Comparison of ENCODE assay signal across 8 cellular contexts in genomic region chr1:231040800-231041704, GRCh38. TPM values are rescaled to one million over a fixed set of nuclear protein-coding genes. Genes with fewer than 3 reads are reported as not detected.
A peak's percentile ranks its signal among the peaks of the same experiment; 100 is the strongest.
DNase-seq lines count a peak whose midpoint lies in the region; ATAC-seq, FAIRE-seq and TF ChIP-seq lines count a peak whose summit lies in the region.

No MANE protein-coding gene starts in this region.

- no peaks in the 10 kb centered on the region for H4K20me1 ChIP-seq in HepG2 (ENCODE audit: insufficient read depth, low read length)

- H3K4me2 ChIP-seq in HepG2 (ENCODE audit: low read depth, low read length), result peak overlapping the region; percentile 67

- FAIRE-seq in HepG2 (lab: Jason Lieb, UNC), result no peak

- no peak overlapping the region for H3K9ac ChIP-seq in HepG2 (ENCODE audit: insufficient read depth, low read depth, low read length)

- H2AFZ ChIP-seq in HepG2 (ENCODE audit: low read length), result no peak overlapping the region

- no peaks in the 10 kb centered on the region for H3K27me3 Mint-ChIP-seq in activated naive CD4-positive, alpha-beta T cell treated with anti-CD3 and anti-CD28 coated beads, Interleukin-2, amount 50 U/mL, for 24 hours

- POLR2A ChIA-PET in HepG2 (lab: Yijun Ruan, JAX), result no interaction called here

- no peak for DNase-seq in activated naive CD4-positive, alpha-beta T cell (lab: John Stamatoyannopoulos, UW)
- DNase-seq in breast epithelium (ENCODE audit: low spot score in 2 of 2) (peak in 1 of 2 donors; percentile 52), HepG2 (ENCODE audit: low spot score) (no peak), upper lobe of right lung (peak; percentile 69), cortex of kidney (lab: John Stamatoyannopoulos, UW) (no peak)

- intact Hi-C loops in breast epithelium (cut with DNase I; ENCODE audit: low total_unique reads), result no loop called here
- intact Hi-C loops in HepG2 (cut with micrococcal nuclease; ENCODE audit: unreplicated experiment), result no loop called here
- intact Hi-C loops in upper lobe of right lung (cut with DNase I), result no loop called here

- H3K27ac Mint-ChIP-seq in activated naive CD4-positive, alpha-beta T cell treated with anti-CD3 and anti-CD28 coated beads, Interleukin-2, amount 50 U/mL, for 24 hours, result peak overlapping the region; percentile 52

- H3K4me1 Mint-ChIP-seq in activated naive CD4-positive, alpha-beta T cell treated with anti-CD3 and anti-CD28 coated beads, Interleukin-2, amount 50 U/mL, for 24 hours, result peaks cover 40% of the 10 kb centered on the region

- CTCF ChIA-PET in HepG2 (lab: Yijun Ruan, JAX; ENCODE audit: low intra/inter-chr PET ratio, low total read pairs), result no interaction called here

- TF ChIP-seq CTCF in breast epithelium (IDR thresholded peaks at IDR 0.05) (no peak), HepG2 (CRISPR knock-in tag; IDR thresholded peaks at IDR 0.05) (no peak), upper lobe of right lung (IDR thresholded peaks at IDR 0.05) (no peak)

- H3K27ac ChIP-seq in breast epithelium (peak overlapping the region; percentile 59 to 78), HepG2 (ENCODE audit: extremely low read length, insufficient read depth, low read length) (no peak overlapping the region), upper lobe of right lung (peak overlapping the region; percentile 65)

- TF ChIP-seq EP300 in HepG2 (IDR thresholded peaks at IDR 0.05; ENCODE audit: low read depth in 2 of 2, low read length in 2 of 2) (no peak), HepG2 (CRISPR knock-in tag; IDR thresholded peaks at IDR 0.05; ENCODE audit: borderline replicate concordance) (no peak)

- TF ChIP-seq RAD21 in HepG2 (CRISPR knock-in tag; IDR thresholded peaks at IDR 0.05), result no peak

- H3K9me3 ChIP-seq in breast epithelium (peaks cover 0 to 6% of the 10 kb centered on the region in 2 donors), HepG2 (ENCODE audit: low read length) (peaks cover 14% of the 10 kb centered on the region), upper lobe of right lung (no peaks in the 10 kb centered on the region)

- ATAC-seq in HepG2 (peak; percentile 49), upper lobe of right lung (peak; percentile 2), HG02852 (IDR thresholded peaks at IDR 0.05; ENCODE audit: unreplicated experiment) (no peak), GM21515 (IDR thresholded peaks at IDR 0.05; ENCODE audit: unreplicated experiment) (no peak)

- H3K79me2 ChIP-seq in HepG2 (ENCODE audit: insufficient read depth, low read length), result no peaks in the 10 kb centered on the region

- H3K27me3 ChIP-seq in breast epithelium (no peaks in the 10 kb centered on the region), HepG2 (ENCODE audit: control insufficient read depth in 1 of 2, insufficient read depth in 2 of 2, low read length in 2 of 2) (peaks cover 7 to 46% of the 10 kb centered on the region in 2 experiments), upper lobe of right lung (no peaks in the 10 kb centered on the region)

- peak overlapping the region; percentile 83 for H3K4me3 Mint-ChIP-seq in activated naive CD4-positive, alpha-beta T cell treated with anti-CD3 and anti-CD28 coated beads, Interleukin-2, amount 50 U/mL, for 24 hours

- in situ Hi-C loops in HepG2 (cut with HindIII; ENCODE audit: extremely low pct_ligation_motif_present, low pct_unique_long_range_greater_than_20kb), result no loop called here

- H3K36me3 ChIP-seq in breast epithelium (no peaks in the 10 kb centered on the region), HepG2 (replicated peaks in 1 of 2; ENCODE audit: control insufficient read depth in 1 of 2, insufficient read depth in 2 of 2, low read length in 2 of 2) (no peaks in the 10 kb centered on the region), upper lobe of right lung (no peaks in the 10 kb centered on the region)

- H3K4me1 ChIP-seq in breast epithelium (no peaks in the 10 kb centered on the region), HepG2 (ENCODE audit: insufficient read depth, low read length) (peaks cover 18% of the 10 kb centered on the region), upper lobe of right lung (peaks cover 27% of the 10 kb centered on the region)

- H3K36me3 Mint-ChIP-seq in activated naive CD4-positive, alpha-beta T cell treated with anti-CD3 and anti-CD28 coated beads, Interleukin-2, amount 50 U/mL, for 24 hours, result no peaks in the 10 kb centered on the region

- TF ChIP-seq POLR2A in breast epithelium (IDR thresholded peaks at IDR 0.05), result no peak
- TF ChIP-seq POLR2A in HepG2 (IDR thresholded peaks at IDR 0.05; ENCODE audit: insufficient read depth in 1 of 2, low read depth in 2 of 2, low read length in 2 of 2), result no peak

- no peaks in the 10 kb centered on the region for H3K9me3 Mint-ChIP-seq in activated naive CD4-positive, alpha-beta T cell treated with anti-CD3 and anti-CD28 coated beads, Interleukin-2, amount 50 U/mL, for 24 hours

- peak overlapping the region; percentile 71 to 94 (median 81) for H3K4me3 ChIP-seq in breast epithelium
- peak overlapping the region; percentile 4 to 54 (median 39); a peak in 3 of 6 replicates for H3K4me3 ChIP-seq in HepG2 (replicated peaks in 1 of 3; ENCODE audit: insufficient read depth in 1 of 3, low read depth in 2 of 3, low read length in 3 of 3)
- peak overlapping the region; percentile 73 for H3K4me3 ChIP-seq in upper lobe of right lung

- 13% methylated on average over 23 of the region's 37 CpGs for WGBS in HepG2 (ENCODE audit: low lambda C conversion rate)

- no TSS peak for BruUV-seq in HepG2 (replicated peaks; lab: Mats Ljungman, UMichigan)

TF ChIP-seq in HepG2, 621 proteins besides CTCF, POLR2A, EP300 and RAD21:
- 0 out of 2 replicates have a peak, but pooled peaks have one; percentile 17 for TF ChIP-seq PATZ1 (CRISPR knock-in tag; IDR thresholded peaks at IDR 0.05)
- no peak for TF ChIP-seq HINFP (CRISPR knock-in tag; IDR thresholded peaks at IDR 0.05; ENCODE audit: low read depth)
- no peak for TF ChIP-seq ZNF468 (CRISPR knock-in tag; IDR thresholded peaks at IDR 0.05)
- no peak for TF ChIP-seq TCF12 (IDR thresholded peaks at IDR 0.05)
- TF ChIP-seq TCF12 (CRISPR knock-in tag; IDR thresholded peaks at IDR 0.05), result no peak

RNA-seq across cellular contexts. Expression of gene FAM89A, which starts 1.0 kb away (rescaled TPM):
- total RNA-seq in breast epithelium, result 10 to 100 TPM; 30.7 to 97.1 (median 39.0) TPM
- 0.17 and 0.35 TPM in 2 replicates for total RNA-seq in HepG2 (2016; rRNA removed; fragmentation: Illumina TruSeq; extraction: Trizol)
- 0.51 and 0.53 TPM in 2 replicates for total RNA-seq in HepG2 (2016; cell fraction: cytosol; rRNA removed; fragmentation: Illumina TruSeq; extraction: Trizol; ENCODE audit: low read depth)
- total RNA-seq in HepG2 (2016; cell fraction: insoluble cytoplasmic fraction; rRNA removed; fragmentation: Illumina TruSeq; extraction: Trizol), result 0.40 and 0.45 TPM in 2 replicates
- 0.56 and 0.83 TPM in 2 replicates for total RNA-seq in HepG2 (2016; cell fraction: membrane; rRNA removed; fragmentation: Illumina TruSeq; extraction: Trizol)
- total RNA-seq in HepG2 (2016; cell fraction: nucleus; rRNA removed; fragmentation: Illumina TruSeq; extraction: Trizol), result not detected in 2 replicates
- polyA plus RNA-seq in HepG2 (2011; rRNA removed), result 0.43 and 0.44 TPM in 2 replicates
- 0.21 and 0.24 TPM in 2 replicates for polyA plus RNA-seq in HepG2 (2011; cell fraction: cytosol; rRNA removed)
- polyA plus RNA-seq in HepG2 (2011; cell fraction: nucleus; rRNA removed), result 0.23 TPM in 1 of 2 replicates, not detected in the other
- polyA plus RNA-seq in HepG2 (2012), result 0.09 TPM in 1 of 2 replicates, not detected in the other
- 0.51 and 0.53 TPM in 2 replicates for polyA plus RNA-seq in HepG2 (2016; cell fraction: cytosol; fragmentation: Illumina TruSeq; extraction: Trizol; ENCODE audit: low read depth)
- polyA plus RNA-seq in HepG2 (2016; cell fraction: insoluble cytoplasmic fraction; fragmentation: Illumina TruSeq; extraction: Trizol; ENCODE audit: low read depth), result 0.31 TPM in 1 of 2 replicates, not detected in the other
- polyA plus RNA-seq in HepG2 (2016; cell fraction: membrane; fragmentation: Illumina TruSeq; extraction: Trizol; ENCODE audit: low read depth), result 0.43 and 0.53 TPM in 2 replicates
- not detected in 2 replicates for polyA plus RNA-seq in HepG2 (2016; cell fraction: nucleus; fragmentation: Illumina TruSeq; extraction: Trizol; ENCODE audit: insufficient read depth, low read depth)
- polyA minus RNA-seq in HepG2 (2011; rRNA and poly(A)+ RNA removed; ENCODE audit: low replicate concordance), result 0.18 TPM in 1 of 2 replicates, not detected in the other
- polyA minus RNA-seq in HepG2 (2011; cell fraction: cytosol; rRNA and poly(A)+ RNA removed), result not detected in 2 replicates
- 0.37 TPM in 1 of 2 replicates, not detected in the other for polyA minus RNA-seq in HepG2 (2011; cell fraction: nucleus; rRNA and poly(A)+ RNA removed)
- 41.4 TPM for total RNA-seq in upper lobe of right lung

Comparison
In these comparisons a context has a peak if more than half of its experiments do, and no peak if none do; other contexts are left out.
1. ATAC-seq: peak in HepG2 (single experiment) and upper lobe of right lung (single experiment); none in HG02852 (single experiment) and GM21515 (single experiment).
2. RNA of gene FAM89A, which starts 1.0 kb away (total RNA-seq): 41.4 TPM in upper lobe of right lung (single experiment) and 30.7 to 97.1 TPM in breast epithelium; 0.17 to 0.83 TPM in HepG2; every median in the first group is over 10 times any median in the second.
3. Peak in every context shown above with its lines, with median percentiles within 50 percentile points of each other: H3K4me3 ChIP-seq.